ENCODE assay signal across 8 cellular contexts in the genomic region with DNA sequence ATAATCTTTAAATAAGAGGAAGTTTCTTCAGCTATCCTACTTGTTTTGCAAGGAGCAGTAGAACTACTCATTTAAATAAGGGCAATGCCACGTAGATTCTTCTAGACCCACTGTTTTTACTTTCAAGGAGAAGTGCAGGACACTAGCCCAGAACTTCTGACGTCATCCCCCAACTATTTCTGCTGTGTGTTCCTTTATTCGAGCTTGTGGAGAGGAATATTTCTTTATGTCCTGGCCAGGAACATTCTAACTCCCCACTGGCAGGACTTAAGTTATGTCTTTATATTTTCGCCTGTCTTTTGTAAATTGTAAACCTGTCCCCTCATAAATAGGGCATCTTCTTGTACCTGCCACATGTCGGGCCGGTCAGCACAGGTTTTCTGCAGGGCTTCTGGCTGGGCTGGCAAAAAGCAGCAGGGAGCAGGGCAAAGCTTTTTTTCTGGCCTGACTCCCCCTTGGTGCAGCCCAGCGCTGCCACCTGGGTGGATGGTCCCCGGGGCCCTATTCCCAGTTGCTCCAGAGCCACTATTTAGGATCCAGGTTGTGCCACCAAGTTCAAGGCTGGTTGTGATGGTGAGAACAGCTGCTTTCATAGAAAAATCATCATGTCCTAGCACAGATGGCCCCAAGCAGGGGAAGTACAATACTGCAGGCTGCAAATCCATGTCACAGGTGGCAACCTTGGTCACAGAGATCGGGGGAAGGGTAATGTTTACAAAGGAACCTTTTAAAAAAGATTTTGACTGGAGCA. TPM values are rescaled to one million over a fixed set of nuclear protein-coding genes. Genes with fewer than 3 reads are reported as not detected.
A peak's percentile ranks its signal among the peaks of the same experiment; 100 is the strongest.
DNase-seq lines count a peak whose midpoint lies in the region; ATAC-seq, FAIRE-seq and TF ChIP-seq lines count a peak whose summit lies in the region.

No MANE protein-coding gene starts in this region.

- H3K36me3 ChIP-seq in RWPE2 (ENCODE audit: low read depth) = peaks cover 4% of the 10 kb centered on the region; the same call in 1 of the 2 replicates
- no peaks in the 10 kb centered on the region for H3K36me3 ChIP-seq in kidney (ENCODE audit: control insufficient read depth in 1 of 2, insufficient read depth in 2 of 2, low read length in 2 of 2)
- no peaks in the 10 kb centered on the region for H3K36me3 ChIP-seq in smooth muscle cell (ENCODE audit: low read depth)

- peak overlapping the region; percentile 70 for H3K27ac ChIP-seq in RWPE2 (ENCODE audit: poor library complexity, severe bottlenecking)
- peak overlapping the region; percentile 97 for H3K27ac ChIP-seq in kidney (ENCODE audit: low read depth in 2 of 2, low read length in 2 of 2)
- H3K27ac ChIP-seq in smooth muscle cell (ENCODE audit: low read depth) = peak overlapping the region; percentile 95

- H4K20me1 ChIP-seq in smooth muscle cell (ENCODE audit: low read depth) = peaks cover 42% of the 10 kb centered on the region

- no peak overlapping the region for H2AFZ ChIP-seq in smooth muscle cell (ENCODE audit: low read depth)

- H3K27me3 ChIP-seq in RWPE2 (ENCODE audit: insufficient read depth, poor library complexity, severe bottlenecking) = no peaks in the 10 kb centered on the region
- no peaks in the 10 kb centered on the region for H3K27me3 ChIP-seq in smooth muscle cell (ENCODE audit: low read depth)

- WGBS in smooth muscle cell (ENCODE audit: low lambda C conversion rate) = 14% methylated on average over 9 of the region's 9 CpGs

- peak; percentile 37 for ATAC-seq in RWPE2 (ENCODE audit: low read depth)
- no peak for ATAC-seq in GM19452 (IDR thresholded peaks at IDR 0.05; ENCODE audit: unreplicated experiment)

- peak; percentile 36 to 67 for DNase-seq in NCI-H2081 (lab: John Stamatoyannopoulos, UW)
- no peak for DNase-seq in NCI-H2081 treated with DMSO at 0.1 percent for 48 hours (lab: John Stamatoyannopoulos, UW)
- DNase-seq in HT-29 (ENCODE audit: low spot score) = peak; percentile 95
- no peak for DNase-seq in RWPE2 (ENCODE audit: low spot score)
- DNase-seq in cardiac fibroblast (ENCODE audit: low read depth in 2 of 2) = peak; percentile 95
- DNase-seq in kidney = no peak
- DNase-seq in smooth muscle cell (lab: John Stamatoyannopoulos, UW; ENCODE audit: unreplicated experiment) = no peak

- FAIRE-seq in kidney (lab: Jason Lieb, UNC) = no peak

- TF ChIP-seq CTCF in RWPE2 (IDR thresholded peaks at IDR 0.05; ENCODE audit: poor library complexity, severe bottlenecking) = no peak
- TF ChIP-seq CTCF in cardiac fibroblast (IDR thresholded peaks at IDR 0.05; ENCODE audit: low read depth, low read length) = no peak
- no peak for TF ChIP-seq CTCF in kidney (IDR thresholded peaks at IDR 0.05; ENCODE audit: borderline replicate concordance, extremely low read depth, insufficient read depth)
- no peak for TF ChIP-seq CTCF in smooth muscle cell (IDR thresholded peaks at IDR 0.05; ENCODE audit: borderline replicate concordance, insufficient read depth, poor library complexity, severe bottlenecking)

- H3F3A ChIP-seq in smooth muscle cell (ENCODE audit: low read depth) = peaks cover 5% of the 10 kb centered on the region

- H3K79me2 ChIP-seq in smooth muscle cell (ENCODE audit: low read depth) = peaks cover 64% of the 10 kb centered on the region

- peak overlapping the region; percentile 50 for H3K4me3 ChIP-seq in RWPE2 (ENCODE audit: severe bottlenecking)
- peak overlapping the region; percentile 67 to 74 for H3K4me3 ChIP-seq in cardiac fibroblast (replicated peaks in 1 of 2; ENCODE audit: low read depth in 2 of 2, low read length in 2 of 2)
- H3K4me3 ChIP-seq in kidney (ENCODE audit: low read length in 2 of 2) = peak overlapping the region; percentile 78 to 91
- peak overlapping the region; percentile 82 for H3K4me3 ChIP-seq in smooth muscle cell

- H3K9ac ChIP-seq in kidney (ENCODE audit: low read length in 2 of 2) = peak overlapping the region; percentile 94 to 97
- H3K9ac ChIP-seq in smooth muscle cell (ENCODE audit: low read depth) = peak overlapping the region; percentile 96

- peak overlapping the region; percentile 95 for H3K4me2 ChIP-seq in smooth muscle cell

- H3K4me1 ChIP-seq in RWPE2 (ENCODE audit: insufficient read depth, poor library complexity, severe bottlenecking) = peaks cover 28% of the 10 kb centered on the region
- H3K4me1 ChIP-seq in kidney (ENCODE audit: control insufficient read depth in 1 of 2, insufficient read depth in 1 of 2, low read depth in 1 of 2, low read length in 2 of 2) = peaks cover 22 to 29% of the 10 kb centered on the region in 2 donors
- peaks cover 29% of the 10 kb centered on the region for H3K4me1 ChIP-seq in smooth muscle cell (ENCODE audit: low read depth)

- intact Hi-C loops in kidney (cut with DNase I) = loop anchor here (10.0 kb wide), 1 partner anchor 111 kb away; no protein-coding TSS in a partner anchor

- H3K9me3 ChIP-seq in RWPE2 (ENCODE audit: severe bottlenecking) (no peaks in the 10 kb centered on the region), kidney (ENCODE audit: control insufficient read depth in 1 of 2, low read length in 2 of 2) (no peaks in the 10 kb centered on the region), smooth muscle cell (replicated peaks; ENCODE audit: low read depth) (no peaks in the 10 kb centered on the region)

RNA-seq across cellular contexts. Expression of a gene that starts 1.8 kb away (rescaled TPM):
- 34.2 and 35.7 TPM in 2 replicates for total RNA-seq in HT-29 (2014; rRNA removed; shearing (Covaris generic))
- total RNA-seq in kidney (70.5 TPM), smooth muscle cell (120 and 147 TPM in 2 replicates)
- polyA plus RNA-seq in kidney (ENCODE audit: insufficient read depth, low read depth, low replicate concordance) (18.8 TPM), smooth muscle cell (33.7 and 34.9 TPM in 2 replicates)

Comparison
In these comparisons a context has a peak if more than half of its experiments do, and no peak if none do; other contexts are left out.
1. DNase-seq: peak in NCI-H2081 (2 of 2), HT-29 (single experiment) and cardiac fibroblast (2 of 2); none in NCI-H2081 treated with DMSO at 0.1 percent for 48 hours (single experiment), RWPE2 (single experiment), kidney (single experiment) and smooth muscle cell (single experiment).
2. Peak in every context shown above with its lines, with median percentiles within 50 percentile points of each other: H3K27ac ChIP-seq and H3K4me3 ChIP-seq.